In the genomic region with DNA sequence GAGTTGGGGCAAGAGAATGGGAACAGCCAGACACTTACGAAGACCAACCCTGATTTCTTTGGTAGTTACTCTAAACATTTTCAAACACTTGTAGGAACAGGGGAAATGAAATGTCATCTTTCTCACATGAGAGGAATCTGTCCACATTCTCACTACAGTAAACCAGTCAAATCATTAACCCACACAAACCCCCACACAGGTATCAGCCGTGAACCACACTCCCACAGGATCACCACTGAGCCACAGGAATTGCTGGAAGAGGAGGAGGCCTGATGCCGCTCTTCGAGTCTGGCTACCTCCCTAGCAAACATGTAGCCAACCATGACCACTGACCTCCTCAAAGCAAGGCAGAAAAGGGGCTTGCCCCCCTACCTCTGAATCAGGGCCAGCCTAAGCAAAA, we compare ENCODE assay signal across 27 cellular contexts. TPM values are rescaled to one million over a fixed set of nuclear protein-coding genes. Genes with fewer than 3 reads are reported as not detected.
"Had no signal": no experiment of that assay in that cellular context is flagged by ENCODE, and none has a peak within 500 bp of the region (broad histone marks: within the 10 kb centered on the region; RNA-seq: fewer than 3 reads in every experiment).

No MANE protein-coding gene starts in this region.

- ATAC-seq: activated CD4-positive, alpha-beta T cell treated with anti-CD3 and anti-CD28 coated beads for 36 hours; activated CD8-positive, alpha-beta T cell treated with anti-CD3 and anti-CD28 coated beads, Interleukin-2, amount 10 ng/mL, durations not matched to agents 7 days and 5 days; activated naive CD4-positive, alpha-beta T cell treated with anti-CD3 and anti-CD28 coated beads, Interleukin-2, amount 50 U/mL, for 72 hours; activated T-cell treated with anti-CD3 and anti-CD28 coated beads, Interleukin-2, amount 50 U/mL, for 72 hours; effector memory CD8-positive, alpha-beta T cell; heart left ventricle; left ventricle myocardium superior; sciatic nerve; T-cell had no signal

- H3K36me3 ChIP-seq: brain microvascular endothelial cell, heart left ventricle, ovary, suprapubic skin, tibial artery, upper lobe of right lung had no signal

- H3K9me3 ChIP-seq: heart left ventricle, ovary, suprapubic skin, tibial artery, upper lobe of right lung had no signal

- H3K4me3 ChIP-seq: coronary artery, heart left ventricle, ovary, skin epidermis, suprapubic skin, tibial artery, upper lobe of right lung had no signal

- H3K27ac ChIP-seq: brain microvascular endothelial cell, coronary artery, heart left ventricle, ovary, skin epidermis, suprapubic skin, tibial artery, upper lobe of right lung had no signal

- DNase-seq: activated CD4-positive, alpha-beta T cell treated with anti-CD3 and anti-CD28 coated beads for 36 hours; activated CD4-positive, CD25-positive, alpha-beta regulatory T cell; activated CD8-positive, alpha-beta T cell treated with anti-CD3 and anti-CD28 coated beads, Interleukin-2, amount 10 ng/mL, durations not matched to agents 7 days and 5 days; activated naive CD4-positive, alpha-beta T cell; activated T-cell treated with anti-CD3 and anti-CD28 coated beads for 4 hours; activated T-cell treated with anti-CD3 and anti-CD28 coated beads, Interleukin-2, amount 50 U/mL, for 72 hours; anterior cingulate cortex; brain microvascular endothelial cell; effector memory CD8-positive, alpha-beta T cell; heart left ventricle; hypothalamus; immature natural killer cell; kidney; left ventricle myocardium superior; ovary; retina; stimulated activated CD4-positive, alpha-beta T cell treated with anti-CD3 and anti-CD28 coated beads, Interleukin-12 subunit alpha, Interleukin-12 subunit beta, amount 100 ng/mL, for 4 hours; stimulated activated CD4-positive, alpha-beta T cell treated with anti-CD3 and anti-CD28 coated beads, Interleukin-4, amount 100 ng/mL, for 1 hour; T-cell; tibial artery; upper lobe of right lung had no signal

- H3K27me3 ChIP-seq: brain microvascular endothelial cell, ovary, tibial artery, upper lobe of right lung had no signal

- H3K4me1 ChIP-seq: heart left ventricle, suprapubic skin, tibial artery, upper lobe of right lung had no signal

RNA-seq across cellular contexts. Expression of a gene that starts 6.9 kb away (rescaled TPM):
- total RNA-seq: activated CD4-positive, alpha-beta T cell treated with anti-CD3 and anti-CD28 coated beads for 36 hours; activated CD8-positive, alpha-beta T cell treated with anti-CD3 and anti-CD28 coated beads, Interleukin-2, amount 10 ng/mL, durations not matched to agents 7 days and 5 days; activated naive CD4-positive, alpha-beta T cell treated with anti-CD3 and anti-CD28 coated beads, Interleukin-2, amount 50 U/mL, for 72 hours; activated T-cell treated with anti-CD3 and anti-CD28 coated beads, Interleukin-2, amount 50 U/mL, for 72 hours; lung microvascular endothelial cell; T-cell had no signal
